In genomic region chr21:31803039-31804007, GRCh38 we compare ENCODE assay signal across 24 cellular contexts.
"Had no signal": no experiment of that assay in that cellular context is flagged by ENCODE, and none has a peak within 500 bp of the region (broad histone marks: within the 10 kb centered on the region; RNA-seq: fewer than 3 reads in every experiment).

No MANE protein-coding gene starts in this region.

- H3K9me3 Mint-ChIP-seq: activated naive CD4-positive, alpha-beta T cell treated with anti-CD3 and anti-CD28 coated beads for 36 hours; activated naive CD8-positive, alpha-beta T cell treated with anti-CD3 and anti-CD28 coated beads, Interleukin-2, amount 50 U/mL, for 24 hours; activated T-helper 1 cell treated with anti-CD3 and anti-CD28 coated beads, Interleukin-12 subunit alpha, Interleukin-12 subunit beta, Interleukin-2, Interleukin-4 antibody, amounts not matched to agents 30 ng/mL and 10 ng/mL and 1 ng/mL, durations not matched to agents 14 hours and 24 hours and 36 hours; dendritic cell treated with granulocyte-macrophage colony-stimulating factor and Interleukin-4, amounts not matched to agents 40 ng/mL and 50 ng/mL, for 4 days had no signal

- FAIRE-seq: frontal cortex had no signal

- DNase-seq: activated CD4-positive, alpha-beta T cell treated with anti-CD3 and anti-CD28 coated beads, Interleukin-2, amount 50 U/mL, for 1 hour; activated CD8-positive, alpha-beta memory T cell treated with anti-CD3 and anti-CD28 coated beads for 24 hours; activated naive CD4-positive, alpha-beta T cell treated with anti-CD3 and anti-CD28 coated beads for 36 hours; activated naive CD8-positive, alpha-beta T cell treated with anti-CD3 and anti-CD28 coated beads, Interleukin-2, amount 50 U/mL, for 24 hours; aorta; cerebellar nuclear complex; effector memory CD4-positive, alpha-beta T cell; immature natural killer cell; left cardiac atrium; mammary epithelial cell; naive B cell; posterior cingulate gyrus; stimulated activated CD4-positive, alpha-beta T cell treated with anti-CD3 and anti-CD28 coated beads, Interleukin-15, amount 100 ng/mL, for 24 hours; stimulated activated CD4-positive, alpha-beta T cell treated with anti-CD3 and anti-CD28 coated beads, Interleukin-4, amount 100 ng/mL, for 1 hour; stimulated activated naive B cell treated with anti-CD40 and anti-IgM and Interleukin-4, amounts not matched to agents 10 μg/mL and 1 μg/mL and 100 μg/mL, for 72 hours; T-cell; T-helper 9 cell; tibial artery had no signal

- H3K36me3 ChIP-seq: right atrium auricular region, tibial artery had no signal

- H3K27me3 ChIP-seq: right atrium auricular region had no signal

- H3K27ac ChIP-seq: right atrium auricular region, tibial artery had no signal

- H3K9me3 ChIP-seq: right atrium auricular region, tibial artery had no signal

- H3K27ac Mint-ChIP-seq: activated naive CD4-positive, alpha-beta T cell treated with anti-CD3 and anti-CD28 coated beads for 36 hours; activated naive CD8-positive, alpha-beta T cell treated with anti-CD3 and anti-CD28 coated beads, Interleukin-2, amount 50 U/mL, for 24 hours; activated T-helper 1 cell treated with anti-CD3 and anti-CD28 coated beads, Interleukin-12 subunit alpha, Interleukin-12 subunit beta, Interleukin-2, Interleukin-4 antibody, amounts not matched to agents 30 ng/mL and 10 ng/mL and 1 ng/mL, durations not matched to agents 14 hours and 24 hours and 36 hours; dendritic cell treated with granulocyte-macrophage colony-stimulating factor and Interleukin-4, amounts not matched to agents 40 ng/mL and 50 ng/mL, for 4 days; immature natural killer cell; stimulated activated naive B cell treated with anti-CD40 and anti-IgM and Interleukin-4, amounts not matched to agents 10 μg/mL and 1 μg/mL and 100 μg/mL, for 72 hours; T-cell had no signal

- ATAC-seq: activated CD4-positive, CD25-positive, alpha-beta regulatory T cell treated with anti-CD3 and anti-CD28 coated beads, Interleukin-2, amount 50 U/mL, for 24 hours; activated naive CD8-positive, alpha-beta T cell treated with anti-CD3 and anti-CD28 coated beads, Interleukin-2, amount 50 U/mL, for 24 hours; left cardiac atrium; stimulated activated naive B cell treated with anti-CD40 and anti-IgM and Interleukin-4, amounts not matched to agents 10 μg/mL and 1 μg/mL and 100 μg/mL, for 72 hours; T-cell had no signal

- H3K4me3 ChIP-seq: right atrium auricular region, skin epidermis, tibial artery had no signal

- H3K4me1 Mint-ChIP-seq: activated naive CD8-positive, alpha-beta T cell treated with anti-CD3 and anti-CD28 coated beads, Interleukin-2, amount 50 U/mL, for 24 hours; immature natural killer cell; T-cell had no signal

- H3K4me3 Mint-ChIP-seq: activated naive CD4-positive, alpha-beta T cell treated with anti-CD3 and anti-CD28 coated beads for 36 hours; activated naive CD8-positive, alpha-beta T cell treated with anti-CD3 and anti-CD28 coated beads, Interleukin-2, amount 50 U/mL, for 24 hours; activated T-helper 1 cell treated with anti-CD3 and anti-CD28 coated beads, Interleukin-12 subunit alpha, Interleukin-12 subunit beta, Interleukin-2, Interleukin-4 antibody, amounts not matched to agents 30 ng/mL and 10 ng/mL and 1 ng/mL, durations not matched to agents 14 hours and 24 hours and 36 hours; dendritic cell treated with granulocyte-macrophage colony-stimulating factor and Interleukin-4, amounts not matched to agents 40 ng/mL and 50 ng/mL, for 4 days; immature natural killer cell; stimulated activated naive B cell treated with anti-CD40 and anti-IgM and Interleukin-4, amounts not matched to agents 10 μg/mL and 1 μg/mL and 100 μg/mL, for 72 hours; T-cell had no signal

- H3K36me3 Mint-ChIP-seq: immature natural killer cell, T-cell had no signal

- H3K4me1 ChIP-seq: right atrium auricular region, tibial artery had no signal
